In genomic region chr6:157885211-157885788, GRCh38 we compare ENCODE assay signal across 12 cellular contexts.
DNase-seq lines count a peak whose midpoint lies in the region; TF ChIP-seq lines count a peak whose summit lies in the region.
"Had no signal": no experiment of that assay in that cellular context is flagged by ENCODE, and none has a peak within 500 bp of the region (broad histone marks: within the 10 kb centered on the region; RNA-seq: fewer than 3 reads in every experiment).

No MANE protein-coding gene starts in this region.

- H3K27me3 Mint-ChIP-seq in activated CD4-positive, alpha-beta memory T cell treated with anti-CD3 and anti-CD28 coated beads, Interleukin-2, amount 10 ng/mL, durations not matched to agents 7 days and 5 days, result no peaks in the 10 kb centered on the region

- peaks cover 2% of the 10 kb centered on the region for H3K9me3 Mint-ChIP-seq in activated CD4-positive, alpha-beta memory T cell treated with anti-CD3 and anti-CD28 coated beads, Interleukin-2, amount 10 ng/mL, durations not matched to agents 7 days and 5 days

- H3K36me3 ChIP-seq in GM06990 (ENCODE audit: control insufficient read depth, insufficient read depth, low read length), result peaks cover 1% of the 10 kb centered on the region
- H3K36me3 ChIP-seq in right atrium auricular region, result peaks cover 36% of the 10 kb centered on the region

- peak overlapping the region; percentile 52 for H3K27ac ChIP-seq in caudate nucleus (ENCODE audit: low read depth, low read length)
- no peak overlapping the region for H3K27ac ChIP-seq in right atrium auricular region
- H3K27ac ChIP-seq: sigmoid colon had no signal

- peaks cover 75% of the 10 kb centered on the region for H3K36me3 Mint-ChIP-seq in activated CD4-positive, alpha-beta memory T cell treated with anti-CD3 and anti-CD28 coated beads, Interleukin-2, amount 10 ng/mL, durations not matched to agents 7 days and 5 days (ENCODE audit: low read depth)

- CTCF ChIA-PET in activated CD4-positive, alpha-beta memory T cell treated with anti-CD3 and anti-CD28 coated beads, Interleukin-2, amount 10 ng/mL, durations not matched to agents 7 days and 5 days (lab: Charles Lee), result interaction anchor here (1.1 to 5.3 kb wide), 4 partner anchors 12 to 187 kb away, joined by 4 to 28 read pairs (median 12); no protein-coding TSS in a partner anchor

- POLR2A ChIA-PET in activated CD4-positive, alpha-beta memory T cell treated with anti-CD3 and anti-CD28 coated beads, Interleukin-2, amount 10 ng/mL, durations not matched to agents 7 days and 5 days (lab: Charles Lee), result interaction anchor here (1.0 to 2.7 kb wide), 9 partner anchors 8 to 141 kb away, joined by 3 to 18 read pairs (median 5); partner anchors contain the start of gene SYNJ2

- H3K4me3 Mint-ChIP-seq in activated CD4-positive, alpha-beta memory T cell treated with anti-CD3 and anti-CD28 coated beads, Interleukin-2, amount 10 ng/mL, durations not matched to agents 7 days and 5 days, result peak overlapping the region; percentile 2

- no peak overlapping the region for H3K4me3 ChIP-seq in GM06990 (replicated peaks; ENCODE audit: low read depth, low read length)
- H3K4me3 ChIP-seq in right atrium auricular region, result no peak overlapping the region
- H3K4me3 ChIP-seq: sigmoid colon had no signal

- TF ChIP-seq CTCF in GM06990 (IDR thresholded peaks at IDR 0.05; ENCODE audit: insufficient read depth, low read length, poor library complexity, severe bottlenecking), result no peak
- TF ChIP-seq CTCF in right atrium auricular region (IDR thresholded peaks at IDR 0.05), result no peak

- H3K9me3 ChIP-seq in right atrium auricular region, result no peaks in the 10 kb centered on the region
- H3K9me3 ChIP-seq: sigmoid colon had no signal

- H3K27me3 ChIP-seq in GM06990 (replicated peaks; ENCODE audit: control insufficient read depth, insufficient read depth, low read length) (no peaks in the 10 kb centered on the region), right atrium auricular region (no peaks in the 10 kb centered on the region)
- H3K27me3 ChIP-seq: sigmoid colon had no signal

- H3K4me1 Mint-ChIP-seq in activated CD4-positive, alpha-beta memory T cell treated with anti-CD3 and anti-CD28 coated beads, Interleukin-2, amount 10 ng/mL, durations not matched to agents 7 days and 5 days, result peaks cover 56% of the 10 kb centered on the region

- DNase-seq in GM06990 (ENCODE audit: extremely low read depth, insufficient read length) (peak; percentile 32), caudate nucleus (lab: John Stamatoyannopoulos, UW) (peak in 2 of 61 donors; percentile 20 to 29), superior temporal gyrus (ENCODE audit: extremely low spot score) (no peak), NCI-H2196 (lab: John Stamatoyannopoulos, UW; ENCODE audit: unreplicated experiment) (no peak), right atrium auricular region (ENCODE audit: low spot score) (no peak)
- DNase-seq in activated CD4-positive, alpha-beta memory T cell treated with anti-CD3 and anti-CD28 coated beads, Interleukin-2, amount 10 ng/mL, durations not matched to agents 7 days and 5 days, result peak; percentile 68
- DNase-seq in stimulated activated CD4-positive, alpha-beta T cell treated with anti-CD3 and anti-CD28 coated beads, Interleukin-15, amount 100 ng/mL, for 48 hours (ENCODE audit: low read depth in 2 of 2), result peak; percentile 51 to 61
- DNase-seq in NK-92 treated with Interleukin-12 subunit alpha and Interleukin-12 subunit beta, amount 100 ng/mL, for 24 hours (lab: John Stamatoyannopoulos, UW), result no peak
- DNase-seq: C1 segment of cervical spinal cord, glutamatergic neuron, NCI-H146, sigmoid colon had no signal

- no peaks in the 10 kb centered on the region for H3K4me1 ChIP-seq in right atrium auricular region
- H3K4me1 ChIP-seq: sigmoid colon had no signal

- peak overlapping the region; percentile 77 for H3K27ac Mint-ChIP-seq in activated CD4-positive, alpha-beta memory T cell treated with anti-CD3 and anti-CD28 coated beads, Interleukin-2, amount 10 ng/mL, durations not matched to agents 7 days and 5 days

Comparison
In these comparisons a context has a peak if more than half of its experiments do, and no peak if none do; other contexts are left out.
1. DNase-seq: peak in GM06990 (single experiment), activated CD4-positive, alpha-beta memory T cell treated with anti-CD3 and anti-CD28 coated beads, Interleukin-2, amount 10 ng/mL, durations not matched to agents 7 days and 5 days (single experiment) and stimulated activated CD4-positive, alpha-beta T cell treated with anti-CD3 and anti-CD28 coated beads, Interleukin-15, amount 100 ng/mL, for 48 hours (2 of 2); none in superior temporal gyrus (single experiment), NCI-H2196 (single experiment), right atrium auricular region (single experiment) and NK-92 treated with Interleukin-12 subunit alpha and Interleukin-12 subunit beta, amount 100 ng/mL, for 24 hours (single experiment).